Comparison of ENCODE assay signal across 22 cellular contexts in genomic region chr15:96349933-96350292, GRCh38. TPM values are rescaled to one million over a fixed set of nuclear protein-coding genes. Genes with fewer than 3 reads are reported as not detected.
A peak's percentile ranks its signal among the peaks of the same experiment; 100 is the strongest.
DNase-seq lines count a peak whose midpoint lies in the region; ATAC-seq and TF ChIP-seq lines count a peak whose summit lies in the region.
"Had no signal": no experiment of that assay in that cellular context is flagged by ENCODE, and none has a peak within 500 bp of the region (broad histone marks: within the 10 kb centered on the region; RNA-seq: fewer than 3 reads in every experiment).

No MANE protein-coding gene starts in this region.

- no peak overlapping the region for H3K4me3 Mint-ChIP-seq in activated CD8-positive, alpha-beta memory T cell treated with anti-CD3 and anti-CD28 coated beads, Interleukin-2, amount 10 ng/mL, durations not matched to agents 7 days and 5 days
- H3K4me3 Mint-ChIP-seq: activated CD8-positive, alpha-beta T cell treated with anti-CD3 and anti-CD28 coated beads for 36 hours; activated T-helper 17 cell treated with anti-CD3 and anti-CD28 coated beads, Interleukin-2, amount 50 U/mL, for 72 hours; IgD-negative memory B cell; naive thymus-derived CD8-positive, alpha-beta T cell had no signal

- WGBS in sigmoid colon, 2 donors, result 13 to 58% methylated on average over 1 of the region's 1 CpG

- H3K4me1 Mint-ChIP-seq in activated CD8-positive, alpha-beta memory T cell treated with anti-CD3 and anti-CD28 coated beads, Interleukin-2, amount 10 ng/mL, durations not matched to agents 7 days and 5 days, result peaks cover 2% of the 10 kb centered on the region
- H3K4me1 Mint-ChIP-seq: activated T-helper 17 cell treated with anti-CD3 and anti-CD28 coated beads, Interleukin-2, amount 50 U/mL, for 72 hours; IgD-negative memory B cell had no signal

- CTCF ChIA-PET in activated CD8-positive, alpha-beta memory T cell treated with anti-CD3 and anti-CD28 coated beads, Interleukin-2, amount 10 ng/mL, durations not matched to agents 7 days and 5 days (lab: Charles Lee), result no interaction called here

- DNase-seq in ELF-1 (ENCODE audit: low read depth, low spot score) (peak; percentile 11), brain microvascular endothelial cell (no peak), left kidney (ENCODE audit: low read depth, low spot score) (peak; percentile 64), sigmoid colon (no peak), AG20443 (ENCODE audit: low spot score) (no peak), NCI-H524 treated with DMSO at 0.1 percent for 48 hours (lab: John Stamatoyannopoulos, UW) (no peak)
- DNase-seq in activated CD8-positive, alpha-beta memory T cell treated with anti-CD3 and anti-CD28 coated beads, Interleukin-2, amount 10 ng/mL, durations not matched to agents 7 days and 5 days, result no peak
- DNase-seq: activated CD8-positive, alpha-beta T cell treated with anti-CD3 and anti-CD28 coated beads for 36 hours; amygdala; COR-L47; cortex of kidney; erythroblast; left colon; naive thymus-derived CD8-positive, alpha-beta T cell; NCI-H774; Peyer's patch; stimulated activated CD4-positive, alpha-beta T cell treated with anti-CD3 and anti-CD28 coated beads, Interleukin-4, amount 100 ng/mL, for 4 hours had no signal

- H3K36me3 ChIP-seq in brain microvascular endothelial cell (replicated peaks), result peaks cover 7% of the 10 kb centered on the region
- H3K36me3 ChIP-seq in sigmoid colon, result no peaks in the 10 kb centered on the region
- H3K36me3 ChIP-seq: Peyer's patch had no signal

- peaks cover 2% of the 10 kb centered on the region for H3K9me3 Mint-ChIP-seq in activated CD8-positive, alpha-beta memory T cell treated with anti-CD3 and anti-CD28 coated beads, Interleukin-2, amount 10 ng/mL, durations not matched to agents 7 days and 5 days (ENCODE audit: low read depth)
- H3K9me3 Mint-ChIP-seq: activated CD8-positive, alpha-beta T cell treated with anti-CD3 and anti-CD28 coated beads for 36 hours; activated T-helper 17 cell treated with anti-CD3 and anti-CD28 coated beads, Interleukin-2, amount 50 U/mL, for 72 hours had no signal

- in situ Hi-C loops in brain microvascular endothelial cell (cut with HindIII; ENCODE audit: low pct_ligation_motif_present, low sequenced_read_pairs), result loop anchor here (25.0 kb wide), 2 partner anchors 1063 to 1313 kb away; no protein-coding TSS in a partner anchor

- H3K27me3 ChIP-seq in brain microvascular endothelial cell (replicated peaks), result no peaks in the 10 kb centered on the region
- no peaks in the 10 kb centered on the region for H3K27me3 ChIP-seq in sigmoid colon
- H3K27me3 ChIP-seq: Peyer's patch had no signal

- H3K4me1 ChIP-seq in sigmoid colon, result peaks cover 0 to 45% (median 33%) of the 10 kb centered on the region in 4 donors

- H3K27me3 Mint-ChIP-seq in activated CD8-positive, alpha-beta memory T cell treated with anti-CD3 and anti-CD28 coated beads, Interleukin-2, amount 10 ng/mL, durations not matched to agents 7 days and 5 days, result peaks cover 87% of the 10 kb centered on the region

- TF ChIP-seq POLR2A in sigmoid colon (IDR thresholded peaks at IDR 0.05), result no peak

- peaks cover 2% of the 10 kb centered on the region for H3K36me3 Mint-ChIP-seq in activated CD8-positive, alpha-beta memory T cell treated with anti-CD3 and anti-CD28 coated beads, Interleukin-2, amount 10 ng/mL, durations not matched to agents 7 days and 5 days

- intact Hi-C loops in sigmoid colon (cut with DNase I), result loop anchor here (5.0 kb wide), 2 partner anchors 1073 to 1088 kb away; no protein-coding TSS in a partner anchor

- no peak for TF ChIP-seq EP300 in sigmoid colon (IDR thresholded peaks at IDR 0.05)

- H3K27ac Mint-ChIP-seq in activated CD8-positive, alpha-beta memory T cell treated with anti-CD3 and anti-CD28 coated beads, Interleukin-2, amount 10 ng/mL, durations not matched to agents 7 days and 5 days, result no peak overlapping the region
- H3K27ac Mint-ChIP-seq: activated CD8-positive, alpha-beta T cell treated with anti-CD3 and anti-CD28 coated beads for 36 hours; activated T-helper 17 cell treated with anti-CD3 and anti-CD28 coated beads, Interleukin-2, amount 50 U/mL, for 72 hours; IgD-negative memory B cell had no signal

- no peak overlapping the region for H3K4me3 ChIP-seq in brain microvascular endothelial cell (ENCODE audit: low read depth, low read length)
- H3K4me3 ChIP-seq in sigmoid colon, result no peak overlapping the region
- H3K4me3 ChIP-seq: hepatocyte, Peyer's patch had no signal

- no peaks in the 10 kb centered on the region for H3K9me3 ChIP-seq in sigmoid colon
- H3K9me3 ChIP-seq: Peyer's patch had no signal

- TF ChIP-seq CTCF in brain microvascular endothelial cell (IDR thresholded peaks at IDR 0.05; ENCODE audit: low read depth, low read length, missing control alignments) (no peak), sigmoid colon (IDR thresholded peaks at IDR 0.05) (no peak)

- H3K27ac ChIP-seq in brain microvascular endothelial cell (peak overlapping the region; percentile 77), sigmoid colon (peak overlapping the region; percentile 86 to 97 (median 94))
- H3K27ac ChIP-seq: hepatocyte had no signal

- ATAC-seq in HG02884 (IDR thresholded peaks at IDR 0.05; ENCODE audit: unreplicated experiment), result no peak
- no peak for ATAC-seq in activated CD8-positive, alpha-beta memory T cell treated with anti-CD3 and anti-CD28 coated beads, Interleukin-2, amount 10 ng/mL, durations not matched to agents 7 days and 5 days
- ATAC-seq: activated CD8-positive, alpha-beta T cell treated with anti-CD3 and anti-CD28 coated beads for 36 hours; activated T-helper 17 cell treated with anti-CD3 and anti-CD28 coated beads, Interleukin-2, amount 50 U/mL, for 72 hours; HCT116; left colon; naive thymus-derived CD8-positive, alpha-beta T cell had no signal

RNA-seq across cellular contexts. Expression of gene NR2F2, which starts 19.4 kb away (rescaled TPM):
- total RNA-seq in sigmoid colon, result 10 to 100 TPM; 24.0 to 47.9 (median 31.0) TPM
- polyA plus RNA-seq in sigmoid colon, result 10 to 100 TPM; 12.6 to 20.0 (median 12.9) TPM
- total RNA-seq in activated CD8-positive, alpha-beta memory T cell treated with anti-CD3 and anti-CD28 coated beads, Interleukin-2, amount 10 ng/mL, durations not matched to agents 7 days and 5 days, result not detected
- total RNA-seq: activated CD8-positive, alpha-beta T cell treated with anti-CD3 and anti-CD28 coated beads for 36 hours; activated T-helper 17 cell treated with anti-CD3 and anti-CD28 coated beads, Interleukin-2, amount 50 U/mL, for 72 hours; naive thymus-derived CD8-positive, alpha-beta T cell had no signal
- polyA plus RNA-seq: IgD-negative memory B cell; naive thymus-derived CD8-positive, alpha-beta T cell had no signal

Comparison
In these comparisons a context has a peak if more than half of its experiments do, and no peak if none do; other contexts are left out.
1. DNase-seq: peak in ELF-1 (single experiment) and left kidney (single experiment); none in brain microvascular endothelial cell (single experiment), sigmoid colon (single experiment), AG20443 (single experiment), NCI-H524 treated with DMSO at 0.1 percent for 48 hours (single experiment) and activated CD8-positive, alpha-beta memory T cell treated with anti-CD3 and anti-CD28 coated beads, Interleukin-2, amount 10 ng/mL, durations not matched to agents 7 days and 5 days (single experiment).
2. RNA of gene NR2F2, which starts 19.4 kb away (total RNA-seq): 24.0 to 47.9 TPM in sigmoid colon; not detected in activated CD8-positive, alpha-beta memory T cell treated with anti-CD3 and anti-CD28 coated beads, Interleukin-2, amount 10 ng/mL, durations not matched to agents 7 days and 5 days; every median in the first group is over 10 times any median in the second.